Comparison of ENCODE assay signal across 9 cellular contexts in the genomic region with DNA sequence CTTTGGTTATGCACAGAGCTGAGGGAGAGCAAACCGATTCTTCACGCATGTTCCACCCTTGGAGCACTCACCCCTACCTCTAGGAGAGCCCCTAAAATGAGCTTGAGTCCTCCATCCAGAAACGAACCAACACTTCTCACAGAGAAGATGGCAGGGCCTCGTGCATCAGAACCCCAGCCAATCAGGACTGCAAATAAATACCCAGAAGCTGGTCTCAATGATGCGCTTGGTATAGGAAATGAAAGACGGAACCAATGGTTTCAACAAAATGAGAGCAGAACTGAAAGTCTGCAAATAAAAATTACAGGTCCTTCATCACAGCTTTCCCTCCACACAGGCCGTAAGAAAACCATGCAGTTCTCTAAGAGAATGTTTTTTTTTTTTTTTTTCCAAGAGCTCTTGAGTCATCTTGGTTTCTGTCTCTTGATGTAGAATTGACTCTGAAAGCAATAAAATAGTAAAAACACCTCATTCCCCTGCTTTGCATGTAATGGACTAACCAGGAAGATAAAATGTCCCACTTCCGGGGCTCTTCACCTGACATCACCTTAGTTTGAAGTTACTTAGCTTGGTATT. TPM values are rescaled to one million over a fixed set of nuclear protein-coding genes. Genes with fewer than 3 reads are reported as not detected.
DNase-seq lines count a peak whose midpoint lies in the region; ATAC-seq and FAIRE-seq lines count a peak whose summit lies in the region.
"Had no signal": no experiment of that assay in that cellular context is flagged by ENCODE, and none has a peak within 500 bp of the region (broad histone marks: within the 10 kb centered on the region; RNA-seq: fewer than 3 reads in every experiment).

No MANE protein-coding gene starts in this region.

- FAIRE-seq in RCC 7860 (lab: Jason Lieb, UNC): no peak

- no peak overlapping the region for H3K9ac ChIP-seq in mesenchymal stem cell (ENCODE audit: low read length)

- no peak overlapping the region for H3K4me3 ChIP-seq in mesenchymal stem cell (ENCODE audit: insufficient read depth in 1 of 2, low read depth in 1 of 2, low read length in 2 of 2)
- H3K4me3 ChIP-seq: dorsolateral prefrontal cortex had no signal

- H3K27ac ChIP-seq in mesenchymal stem cell (ENCODE audit: low read length, poor library complexity, severe bottlenecking): peak overlapping the region; percentile 80

- peaks cover 0 to 13% of the 10 kb centered on the region in 2 experiments for H3K27me3 ChIP-seq in mesenchymal stem cell (ENCODE audit: control insufficient read depth in 1 of 2, insufficient read depth in 1 of 2, low read length in 2 of 2)

- WGBS in mesenchymal stem cell: 98% methylated on average over 6 of the region's 8 CpGs

- H3K14ac ChIP-seq in mesenchymal stem cell (ENCODE audit: low read length in 2 of 2): no peak overlapping the region

- no peak overlapping the region for H2BK5ac ChIP-seq in mesenchymal stem cell (ENCODE audit: low read depth, low read length, poor library complexity, severe bottlenecking)

- no peaks in the 10 kb centered on the region for H3K79me1 ChIP-seq in mesenchymal stem cell (replicated peaks; ENCODE audit: low read length, poor library complexity, severe bottlenecking)

- no peak overlapping the region for H2BK12ac ChIP-seq in mesenchymal stem cell (ENCODE audit: low read length in 2 of 2)

- no peak overlapping the region for H3K23ac ChIP-seq in mesenchymal stem cell (ENCODE audit: low read length in 2 of 2)

- DNase-seq in RCC 7860 (ENCODE audit: low spot score) (peak; percentile 66), mesenchymal stem cell (peak; percentile 49), NK-92 (lab: John Stamatoyannopoulos, UW; ENCODE audit: unreplicated experiment) (no peak), activated gamma-delta T cell treated with Interleukin-2 at 50 U/mL for 16 hours (no peak), NCI-H2196 (lab: John Stamatoyannopoulos, UW; ENCODE audit: unreplicated experiment) (no peak)
- no peak for DNase-seq in stimulated activated CD4-positive, alpha-beta T cell treated with anti-CD3 and anti-CD28 coated beads, Interleukin-12 subunit alpha, Interleukin-12 subunit beta, amount 100 ng/mL, for 4 hours

- peak overlapping the region; percentile 54 for H2AK5ac ChIP-seq in mesenchymal stem cell (ENCODE audit: low read length, severe bottlenecking)

- peak; percentile 52 for ATAC-seq in GM18867 (IDR thresholded peaks at IDR 0.05; ENCODE audit: unreplicated experiment)
- peak; percentile 45 for ATAC-seq in HG02852 (IDR thresholded peaks at IDR 0.05; ENCODE audit: unreplicated experiment)

- no peak overlapping the region for H3K4ac ChIP-seq in mesenchymal stem cell (ENCODE audit: low read depth in 1 of 2, low read length in 2 of 2)

- no peaks in the 10 kb centered on the region for H3K9me3 ChIP-seq in mesenchymal stem cell (ENCODE audit: control insufficient read depth, low read length)

- no peak overlapping the region for H4K91ac ChIP-seq in mesenchymal stem cell (ENCODE audit: low read length)

- no peak overlapping the region for H2AFZ ChIP-seq in mesenchymal stem cell (ENCODE audit: low read depth, low read length)

- no peak overlapping the region for H2BK15ac ChIP-seq in mesenchymal stem cell (ENCODE audit: low read depth, poor library complexity, severe bottlenecking)

- H2BK120ac ChIP-seq in mesenchymal stem cell (ENCODE audit: low read depth, low read length): no peak overlapping the region

- H3K4me2 ChIP-seq in mesenchymal stem cell (ENCODE audit: low read length, poor library complexity, severe bottlenecking): no peak overlapping the region

- no peak overlapping the region for H4K8ac ChIP-seq in mesenchymal stem cell (ENCODE audit: low read length)

- H3K18ac ChIP-seq in mesenchymal stem cell (ENCODE audit: low read depth in 1 of 2, low read length in 2 of 2): peak overlapping the region in 1 of 2 experiments; percentile 6

- H3K4me1 ChIP-seq in mesenchymal stem cell (ENCODE audit: control insufficient read depth, insufficient read depth, low read depth, low read length): peaks cover 26% of the 10 kb centered on the region

- H3K36me3 ChIP-seq in mesenchymal stem cell (ENCODE audit: control insufficient read depth in 1 of 2, insufficient read depth in 2 of 2, low read depth in 1 of 2, low read length in 2 of 2): no peaks in the 10 kb centered on the region

RNA-seq across cellular contexts. Expression of gene KLF6, which starts 23.8 kb away (rescaled TPM):
- 195 TPM for polyA plus RNA-seq in mesenchymal stem cell (2013, experiment 1 of 2)
- 183 TPM for polyA plus RNA-seq in mesenchymal stem cell (2013, experiment 2 of 2)

Comparison
In these comparisons a context has a peak if more than half of its experiments do, and no peak if none do; other contexts are left out.
1. DNase-seq: peak in RCC 7860 (single experiment) and mesenchymal stem cell (single experiment); none in NK-92 (single experiment), activated gamma-delta T cell treated with Interleukin-2 at 50 U/mL for 16 hours (single experiment), NCI-H2196 (single experiment) and stimulated activated CD4-positive, alpha-beta T cell treated with anti-CD3 and anti-CD28 coated beads, Interleukin-12 subunit alpha, Interleukin-12 subunit beta, amount 100 ng/mL, for 4 hours (single experiment).